1 cellular context compared by ENCODE assay signal in genomic region chrX:74523224-74523623, GRCh38.
TF ChIP-seq lines count a peak whose summit lies in the region.

No MANE protein-coding gene starts in this region.

TF ChIP-seq in liver, 16 proteins besides CTCF, POLR2A, EP300 and RAD21 (continued from another document):
- TF ChIP-seq EGR1 (IDR thresholded peaks at IDR 0.05; ENCODE audit: low read depth in 2 of 2) (no peak), NR2F2 (IDR thresholded peaks at IDR 0.05) (no peak), REST (IDR thresholded peaks at IDR 0.05) (no peak), ATF3 (IDR thresholded peaks at IDR 0.05) (no peak), RXRA (IDR thresholded peaks at IDR 0.05) (peak; percentile 81), FOXA1 (IDR thresholded peaks at IDR 0.05) (no peak), HNF4A (conservative IDR thresholded peaks at IDR 0.05) (peak; percentile 39 to 51)
